Comparison of ENCODE assay signal across 21 cellular contexts in the genomic region with DNA sequence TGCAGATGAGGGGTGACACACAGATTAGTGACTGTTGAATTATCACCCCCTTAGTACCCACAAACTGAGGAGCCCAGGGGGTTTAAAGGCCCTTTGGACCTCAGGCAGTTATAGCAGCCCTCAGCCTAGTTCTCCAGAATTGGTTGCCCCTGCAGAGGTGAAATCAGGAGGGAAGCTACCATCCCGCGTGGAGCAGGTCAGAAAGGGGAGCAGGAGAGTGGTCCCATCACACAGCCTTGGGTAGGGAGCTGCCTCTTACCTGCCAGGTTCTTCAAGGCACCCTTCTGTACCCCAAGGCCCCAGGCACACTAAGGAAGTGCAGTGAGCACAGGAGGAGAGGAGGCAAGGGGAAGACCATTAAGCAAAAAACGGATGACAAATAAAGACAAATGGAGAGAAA.
A peak's percentile ranks its signal among the peaks of the same experiment; 100 is the strongest.
DNase-seq lines count a peak whose midpoint lies in the region; ATAC-seq and TF ChIP-seq lines count a peak whose summit lies in the region.
"Had no signal": no experiment of that assay in that cellular context is flagged by ENCODE, and none has a peak within 500 bp of the region (broad histone marks: within the 10 kb centered on the region; RNA-seq: fewer than 3 reads in every experiment).

No MANE protein-coding gene starts in this region.

- peak overlapping the region; percentile 85 for H2BK5ac ChIP-seq in H9 (ENCODE audit: insufficient read length, low read length)

- peak overlapping the region; percentile 92 for H2BK12ac ChIP-seq in H9 (ENCODE audit: insufficient read length, low read depth, low read length)

- H4K20me1 ChIP-seq in H9 (ENCODE audit: control insufficient read depth, insufficient read depth, insufficient read length), result no peaks in the 10 kb centered on the region

- H3K27ac Mint-ChIP-seq in H9, result peak overlapping the region in 2 of 3 experiments; percentile 90 to 91; a peak in 5 of 7 replicates
- H3K27ac Mint-ChIP-seq: CD8-positive, alpha-beta T cell; IgD-negative memory B cell had no signal

- H3K36me3 ChIP-seq in iPS-20b (ENCODE audit: insufficient read depth, low read depth, low read length), result no peaks in the 10 kb centered on the region
- H3K36me3 ChIP-seq: Peyer's patch, SJSA1 had no signal

- no peak overlapping the region for H3K56ac ChIP-seq in H9 (ENCODE audit: insufficient read length, low read depth, low read length)

- H3K27ac ChIP-seq in H9 (ENCODE audit: insufficient read length, low read depth, low read length) (peak overlapping the region; percentile 86), caudate nucleus (ENCODE audit: low read depth, low read length) (peak overlapping the region; percentile 97), iPS-20b (ENCODE audit: low read length) (no peak overlapping the region)
- H3K27ac ChIP-seq: Peyer's patch, SJSA1 had no signal

- peak overlapping the region; percentile 78 for H4K91ac ChIP-seq in H9 (ENCODE audit: insufficient read length, low read depth, low read length)

- H3K27me3 ChIP-seq in H9 (ENCODE audit: insufficient read depth, low read length), result no peaks in the 10 kb centered on the region
- peaks cover 16% of the 10 kb centered on the region for H3K27me3 ChIP-seq in iPS-20b (ENCODE audit: insufficient read depth, low read length)
- H3K27me3 ChIP-seq: Peyer's patch had no signal

- no peak overlapping the region for H2BK120ac ChIP-seq in H9 (ENCODE audit: low read depth, low read length, poor library complexity, severe bottlenecking)

- H2BK20ac ChIP-seq in H9 (ENCODE audit: low read depth, low read length, poor library complexity, severe bottlenecking), result no peak overlapping the region

- H3K9me3 Mint-ChIP-seq in H9, result no peaks in the 10 kb centered on the region; a peak in 2 of 5 replicates
- H3K9me3 Mint-ChIP-seq: CD8-positive, alpha-beta T cell; IgD-negative memory B cell had no signal

- DNase-seq in H9, result no peak
- DNase-seq in caudate nucleus (lab: John Stamatoyannopoulos, UW), result peak in 1 of 61 donors; percentile 39
- peak; percentile 30 for DNase-seq in superior temporal gyrus (ENCODE audit: extremely low spot score)
- no peak for DNase-seq in NCI-H510A (lab: John Stamatoyannopoulos, UW)
- DNase-seq in NCI-H69 (lab: John Stamatoyannopoulos, UW), result no peak
- DNase-seq: 8988T; AML-193; Calu3; CD8-positive, alpha-beta T cell; DMS153; HCEC 1CT; NCI-H1105; NCI-H146; NCI-H2029 treated with DMSO at 0.1 percent for 48 hours; NCI-H226; NCI-H524 treated with DMSO at 0.1 percent for 48 hours; Peyer's patch had no signal

- no peak for ATAC-seq in HG03045 (IDR thresholded peaks at IDR 0.05; ENCODE audit: unreplicated experiment)
- ATAC-seq: CD8-positive, alpha-beta T cell had no signal

- no peak overlapping the region for H3K9ac ChIP-seq in H9 (ENCODE audit: extremely low read depth, insufficient read length, low read length)
- peak overlapping the region; percentile 57; the same call in 1 of the 2 replicates for H3K9ac ChIP-seq in iPS-20b (ENCODE audit: low read depth, low read length)

- H3K79me2 ChIP-seq in H9 (ENCODE audit: insufficient read depth, low read length), result no peaks in the 10 kb centered on the region

- peak overlapping the region; percentile 69 for H3K14ac ChIP-seq in H9 (ENCODE audit: insufficient read depth, low read length)

- no peaks in the 10 kb centered on the region for H3K23me2 ChIP-seq in H9 (ENCODE audit: insufficient read length, low read depth, low read length, poor library complexity, severe bottlenecking)

- H3K4ac ChIP-seq in H9 (ENCODE audit: low read depth, low read length), result no peak overlapping the region; the same call in none of the 2 replicates

- no peak overlapping the region for H3K23ac ChIP-seq in H9 (ENCODE audit: insufficient read length, low read depth, low read length)

- H3K79me1 ChIP-seq in H9 (ENCODE audit: insufficient read depth, low read depth, low read length, poor library complexity, severe bottlenecking), result no peaks in the 10 kb centered on the region

- H3K4me1 ChIP-seq in H9 (ENCODE audit: insufficient read depth, low read length), result peaks cover 35% of the 10 kb centered on the region
- peaks cover 44% of the 10 kb centered on the region; the same call in 1 of the 2 replicates for H3K4me1 ChIP-seq in iPS-20b (ENCODE audit: insufficient read depth, low read length)
- H3K4me1 ChIP-seq: SJSA1 had no signal

- H3T11ph ChIP-seq in H9 (ENCODE audit: low read length), result no peak overlapping the region

- H2AK5ac ChIP-seq in H9 (ENCODE audit: insufficient read length, low read length), result peak overlapping the region; percentile 81

- H3K9me3 ChIP-seq in H9 (ENCODE audit: control insufficient read depth, low read depth, low read length), result no peaks in the 10 kb centered on the region
- H3K9me3 ChIP-seq in iPS-20b (ENCODE audit: insufficient read depth, low read depth, low read length), result no peaks in the 10 kb centered on the region
- H3K9me3 ChIP-seq: Peyer's patch, SJSA1 had no signal

- WGBS in H9 (ENCODE audit: extremely low coverage, insufficient read length, low lambda C conversion rate), result no CpG with 5 or more reads among the region's 3 CpGs

- TF ChIP-seq CTCF in H9 (conservative IDR thresholded peaks at IDR 0.05), result no peak

- peak overlapping the region; percentile 76 for H3K18ac ChIP-seq in H9 (ENCODE audit: insufficient read length, low read depth, low read length)

- H3K4me2 ChIP-seq in H9 (ENCODE audit: insufficient read depth, insufficient read length, low read length), result peak overlapping the region; percentile 53

- H4K8ac ChIP-seq in H9 (replicated peaks; ENCODE audit: insufficient read length, low read depth, low read length), result no peak overlapping the region

- peaks cover 8% of the 10 kb centered on the region for H3K27me3 Mint-ChIP-seq in H9 (ENCODE audit: low read depth)

- H2AFZ ChIP-seq in H9 (ENCODE audit: low read length), result no peak overlapping the region

- H2BK15ac ChIP-seq in H9 (ENCODE audit: low read depth, low read length), result no peak overlapping the region

- peaks cover 68 to 72% of the 10 kb centered on the region in 2 experiments for H3K4me1 Mint-ChIP-seq in H9

- H4K5ac ChIP-seq in H9 (ENCODE audit: insufficient read length, low read depth, low read length), result no peak overlapping the region

- peak overlapping the region in 1 of 2 experiments; percentile 50; a peak in 3 of 5 replicates for H3K4me3 Mint-ChIP-seq in H9
- H3K4me3 Mint-ChIP-seq: CD8-positive, alpha-beta T cell; IgD-negative memory B cell had no signal

- no peaks in the 10 kb centered on the region for H3K36me3 Mint-ChIP-seq in H9 (ENCODE audit: insufficient read depth in 1 of 3, low read depth in 3 of 3)
- H3K36me3 Mint-ChIP-seq: CD8-positive, alpha-beta T cell; IgD-negative memory B cell had no signal

- H3K4me3 ChIP-seq in iPS-20b (ENCODE audit: low read length), result peak overlapping the region; percentile 49; the same call in 1 of the 2 replicates
- H3K4me3 ChIP-seq: Peyer's patch, SJSA1 had no signal
